11 cellular contexts compared by ENCODE assay signal in genomic region chr12:96094201-96094600, GRCh38. TPM values are rescaled to one million over a fixed set of nuclear protein-coding genes. Genes with fewer than 3 reads are reported as not detected.
DNase-seq lines count a peak whose midpoint lies in the region; ATAC-seq, FAIRE-seq and TF ChIP-seq lines count a peak whose summit lies in the region.
"Had no signal": no experiment of that assay in that cellular context is flagged by ENCODE, and none has a peak within 500 bp of the region (broad histone marks: within the 10 kb centered on the region; RNA-seq: fewer than 3 reads in every experiment).

No MANE protein-coding gene starts in this region.

- no peak for TF ChIP-seq CTCF in left ventricle myocardium inferior (IDR thresholded peaks at IDR 0.05; ENCODE audit: borderline replicate concordance)
- no peak for TF ChIP-seq CTCF in upper lobe of right lung (IDR thresholded peaks at IDR 0.05)

- peaks cover 7 to 23% of the 10 kb centered on the region in 2 donors for H3K4me1 Mint-ChIP-seq in effector memory CD8-positive, alpha-beta T cell (ENCODE audit: low read depth in 2 of 2)
- peaks cover 10% of the 10 kb centered on the region for H3K4me1 Mint-ChIP-seq in activated CD8-positive, alpha-beta memory T cell treated with anti-CD3 and anti-CD28 coated beads, Interleukin-2, amount 10 ng/mL, durations not matched to agents 7 days and 5 days

- intact Hi-C loops in left ventricle myocardium inferior (cut with micrococcal nuclease), result no loop called here
- intact Hi-C loops in Right ventricle myocardium superior (cut with DNase I), result no loop called here
- intact Hi-C loops in upper lobe of right lung (cut with DNase I), result no loop called here

- peaks cover 11% of the 10 kb centered on the region for H3K9me3 ChIP-seq in left ventricle myocardium inferior (replicated peaks)
- no peaks in the 10 kb centered on the region for H3K9me3 ChIP-seq in upper lobe of right lung

- peaks cover 28% of the 10 kb centered on the region for H3K4me1 ChIP-seq in left ventricle myocardium inferior
- peaks cover 8% of the 10 kb centered on the region for H3K4me1 ChIP-seq in upper lobe of right lung

- H3K4me3 Mint-ChIP-seq in effector memory CD8-positive, alpha-beta T cell, result no peak overlapping the region
- no peak overlapping the region for H3K4me3 Mint-ChIP-seq in activated CD8-positive, alpha-beta memory T cell treated with anti-CD3 and anti-CD28 coated beads, Interleukin-2, amount 10 ng/mL, durations not matched to agents 7 days and 5 days

- FAIRE-seq in urothelium cell line (lab: Jason Lieb, UNC), result no peak
- FAIRE-seq: colon had no signal

- peak overlapping the region in 1 of 2 donors; percentile 11 for H3K27ac Mint-ChIP-seq in effector memory CD8-positive, alpha-beta T cell
- H3K27ac Mint-ChIP-seq in activated CD8-positive, alpha-beta memory T cell treated with anti-CD3 and anti-CD28 coated beads, Interleukin-2, amount 10 ng/mL, durations not matched to agents 7 days and 5 days, result no peak overlapping the region

- H3K36me3 ChIP-seq in left ventricle myocardium inferior, result no peaks in the 10 kb centered on the region
- no peaks in the 10 kb centered on the region for H3K36me3 ChIP-seq in upper lobe of right lung

- H3K4me3 ChIP-seq in left ventricle myocardium inferior (no peak overlapping the region), upper lobe of right lung (no peak overlapping the region)

- H3K9me3 Mint-ChIP-seq in effector memory CD8-positive, alpha-beta T cell, result peaks cover 0 to 3% of the 10 kb centered on the region in 2 donors
- H3K9me3 Mint-ChIP-seq in activated CD8-positive, alpha-beta memory T cell treated with anti-CD3 and anti-CD28 coated beads, Interleukin-2, amount 10 ng/mL, durations not matched to agents 7 days and 5 days (ENCODE audit: low read depth), result peaks cover 3% of the 10 kb centered on the region

- no peak for ATAC-seq in Right ventricle myocardium superior (ENCODE audit: poor library complexity)
- ATAC-seq in effector memory CD8-positive, alpha-beta T cell (replicated peaks), result peak; percentile 39
- ATAC-seq in upper lobe of right lung, result peak; percentile 51
- ATAC-seq in activated CD8-positive, alpha-beta memory T cell treated with anti-CD3 and anti-CD28 coated beads, Interleukin-2, amount 10 ng/mL, durations not matched to agents 7 days and 5 days, result no peak

- DNase-seq in left ventricle myocardium inferior, result no peak
- DNase-seq in Right ventricle myocardium superior, result no peak
- peak; percentile 45 for DNase-seq in NCI-H2196 treated with DMSO at 0.1 percent for 48 hours (lab: John Stamatoyannopoulos, UW; ENCODE audit: unreplicated experiment)
- DNase-seq in effector memory CD8-positive, alpha-beta T cell, result no peak
- no peak for DNase-seq in upper lobe of right lung
- no peak for DNase-seq in urothelium cell line (ENCODE audit: low spot score)
- no peak for DNase-seq in activated CD8-positive, alpha-beta memory T cell treated with anti-CD3 and anti-CD28 coated beads, Interleukin-2, amount 10 ng/mL, durations not matched to agents 7 days and 5 days
- no peak for DNase-seq in cerebellum (ENCODE audit: low spot score)
- DNase-seq: activated CD4-positive, alpha-beta T cell treated with anti-CD3 and anti-CD28 coated beads for 48 hours; GF-D8 had no signal

- H3K27me3 Mint-ChIP-seq in effector memory CD8-positive, alpha-beta T cell, result no peaks in the 10 kb centered on the region
- H3K27me3 Mint-ChIP-seq in activated CD8-positive, alpha-beta memory T cell treated with anti-CD3 and anti-CD28 coated beads, Interleukin-2, amount 10 ng/mL, durations not matched to agents 7 days and 5 days, result no peaks in the 10 kb centered on the region

- no peaks in the 10 kb centered on the region for H3K36me3 Mint-ChIP-seq in effector memory CD8-positive, alpha-beta T cell (ENCODE audit: insufficient read depth)
- H3K36me3 Mint-ChIP-seq in activated CD8-positive, alpha-beta memory T cell treated with anti-CD3 and anti-CD28 coated beads, Interleukin-2, amount 10 ng/mL, durations not matched to agents 7 days and 5 days, result no peaks in the 10 kb centered on the region

- CTCF ChIA-PET in activated CD8-positive, alpha-beta memory T cell treated with anti-CD3 and anti-CD28 coated beads, Interleukin-2, amount 10 ng/mL, durations not matched to agents 7 days and 5 days (lab: Charles Lee), result no interaction called here

- H3K27ac ChIP-seq in left ventricle myocardium inferior (replicated peaks), result peak overlapping the region; percentile 36
- H3K27ac ChIP-seq in upper lobe of right lung, result no peak overlapping the region

- H3K27me3 ChIP-seq in left ventricle myocardium inferior (ENCODE audit: low read depth) (no peaks in the 10 kb centered on the region), upper lobe of right lung (no peaks in the 10 kb centered on the region)

RNA-seq across cellular contexts. Expression of gene LTA4H, which starts 58.8 kb away (rescaled TPM):
- 35.4 TPM for total RNA-seq in left ventricle myocardium inferior
- total RNA-seq in Right ventricle myocardium superior, result 36.6 TPM
- total RNA-seq in upper lobe of right lung, result 314 TPM
- total RNA-seq in activated CD8-positive, alpha-beta memory T cell treated with anti-CD3 and anti-CD28 coated beads, Interleukin-2, amount 10 ng/mL, durations not matched to agents 7 days and 5 days, result 10 to 100 TPM; 42.4 to 52.9 TPM
- total RNA-seq in cerebellum, result 48.9 TPM

Comparison
In these comparisons a context has a peak if more than half of its experiments do, and no peak if none do; other contexts are left out.
1. ATAC-seq: peak in effector memory CD8-positive, alpha-beta T cell (single experiment) and upper lobe of right lung (single experiment); none in Right ventricle myocardium superior (single experiment) and activated CD8-positive, alpha-beta memory T cell treated with anti-CD3 and anti-CD28 coated beads, Interleukin-2, amount 10 ng/mL, durations not matched to agents 7 days and 5 days (single experiment).